ENCODE assay signal across 16 cellular contexts in the genomic region with DNA sequence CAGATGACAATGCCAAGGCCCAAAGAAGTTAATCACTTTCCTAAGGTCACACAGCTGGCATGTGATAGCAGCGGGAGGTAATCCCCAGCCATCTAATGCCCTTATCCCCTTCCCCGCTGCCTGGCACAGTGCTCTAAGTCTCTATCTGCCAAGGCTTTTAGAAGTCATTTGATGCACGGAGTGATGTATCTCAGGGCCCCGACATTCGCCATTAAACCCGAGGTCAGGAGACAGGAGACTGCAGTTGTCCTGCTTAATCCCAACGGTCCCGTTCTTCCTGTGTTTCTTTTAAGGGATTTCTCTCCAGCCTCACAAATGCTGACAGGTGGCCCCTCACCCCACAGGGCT.
DNase-seq lines count a peak whose midpoint lies in the region; ATAC-seq lines count a peak whose summit lies in the region.
"Had no signal": no experiment of that assay in that cellular context is flagged by ENCODE, and none has a peak within 500 bp of the region (broad histone marks: within the 10 kb centered on the region; RNA-seq: fewer than 3 reads in every experiment).

No MANE protein-coding gene starts in this region.

- ATAC-seq in Right ventricle myocardium superior (ENCODE audit: poor library complexity) (peak; percentile 62), GM21619 (IDR thresholded peaks at IDR 0.05; ENCODE audit: unreplicated experiment) (no peak), GM21423 (IDR thresholded peaks at IDR 0.05; ENCODE audit: unreplicated experiment) (no peak)
- ATAC-seq in stimulated activated effector memory CD8-positive, alpha-beta T cell treated with anti-CD3 and anti-CD28 coated beads, Interleukin-12 subunit alpha, Interleukin-12 subunit beta, amount 100 ng/mL, for 72 hours, result no peak

- H3K27me3 Mint-ChIP-seq in activated CD4-positive, alpha-beta T cell treated with anti-CD3 and anti-CD28 coated beads, Interleukin-2, amount 10 ng/mL, durations not matched to agents 24 days and 14 days, result no peaks in the 10 kb centered on the region

- DNase-seq in activated CD4-positive, alpha-beta T cell treated with anti-CD3 and anti-CD28 coated beads, Interleukin-2, amount 10 ng/mL, durations not matched to agents 24 days and 14 days, result no peak
- DNase-seq in activated CD4-positive, alpha-beta T cell treated with anti-CD3 and anti-CD28 coated beads, Interleukin-2, amount 50 U/mL, for 48 hours, result no peak
- DNase-seq in NCI-H82 (lab: John Stamatoyannopoulos, UW), result peak; percentile 96
- no peak for DNase-seq in Right ventricle myocardium superior
- no peak for DNase-seq in stimulated activated effector memory CD8-positive, alpha-beta T cell treated with anti-CD3 and anti-CD28 coated beads, Interleukin-12 subunit alpha, Interleukin-12 subunit beta, amount 100 ng/mL, for 72 hours (ENCODE audit: low spot score in 2 of 2)
- no peak for DNase-seq in NCI-H2171 treated with DMSO at 0.1 percent for 48 hours (lab: John Stamatoyannopoulos, UW)
- DNase-seq: 8988T, C1 segment of cervical spinal cord, Calu3, HCEC 1CT, NCI-H1417, NCI-H2081, NCI-H226, SHP77 had no signal

- H3K4me1 Mint-ChIP-seq in activated CD4-positive, alpha-beta T cell treated with anti-CD3 and anti-CD28 coated beads, Interleukin-2, amount 10 ng/mL, durations not matched to agents 24 days and 14 days, result peaks cover 20% of the 10 kb centered on the region
- H3K4me1 Mint-ChIP-seq in stimulated activated effector memory CD8-positive, alpha-beta T cell treated with anti-CD3 and anti-CD28 coated beads, Interleukin-12 subunit alpha, Interleukin-12 subunit beta, amount 100 ng/mL, for 72 hours, result peaks cover 78% of the 10 kb centered on the region

- intact Hi-C loops in activated CD4-positive, alpha-beta T cell treated with anti-CD3 and anti-CD28 coated beads, Interleukin-2, amount 10 ng/mL, durations not matched to agents 24 days and 14 days (cut with micrococcal nuclease), result no loop called here
- intact Hi-C loops in Right ventricle myocardium superior (cut with DNase I), result no loop called here

- H3K27ac Mint-ChIP-seq in activated CD4-positive, alpha-beta T cell treated with anti-CD3 and anti-CD28 coated beads, Interleukin-2, amount 10 ng/mL, durations not matched to agents 24 days and 14 days, result peak overlapping the region; percentile 6
- peak overlapping the region; percentile 70 for H3K27ac Mint-ChIP-seq in stimulated activated effector memory CD8-positive, alpha-beta T cell treated with anti-CD3 and anti-CD28 coated beads, Interleukin-12 subunit alpha, Interleukin-12 subunit beta, amount 100 ng/mL, for 72 hours

- H3K9me3 Mint-ChIP-seq in activated CD4-positive, alpha-beta T cell treated with anti-CD3 and anti-CD28 coated beads, Interleukin-2, amount 10 ng/mL, durations not matched to agents 24 days and 14 days, result no peaks in the 10 kb centered on the region
- H3K9me3 Mint-ChIP-seq in stimulated activated effector memory CD8-positive, alpha-beta T cell treated with anti-CD3 and anti-CD28 coated beads, Interleukin-12 subunit alpha, Interleukin-12 subunit beta, amount 100 ng/mL, for 72 hours, result no peaks in the 10 kb centered on the region

- peaks cover 17% of the 10 kb centered on the region for H3K36me3 Mint-ChIP-seq in activated CD4-positive, alpha-beta T cell treated with anti-CD3 and anti-CD28 coated beads, Interleukin-2, amount 10 ng/mL, durations not matched to agents 24 days and 14 days (ENCODE audit: low read depth)
- peaks cover 31% of the 10 kb centered on the region for H3K36me3 Mint-ChIP-seq in stimulated activated effector memory CD8-positive, alpha-beta T cell treated with anti-CD3 and anti-CD28 coated beads, Interleukin-12 subunit alpha, Interleukin-12 subunit beta, amount 100 ng/mL, for 72 hours

- H3K4me3 Mint-ChIP-seq in activated CD4-positive, alpha-beta T cell treated with anti-CD3 and anti-CD28 coated beads, Interleukin-2, amount 10 ng/mL, durations not matched to agents 24 days and 14 days, result no peak overlapping the region
- no peak overlapping the region for H3K4me3 Mint-ChIP-seq in stimulated activated effector memory CD8-positive, alpha-beta T cell treated with anti-CD3 and anti-CD28 coated beads, Interleukin-12 subunit alpha, Interleukin-12 subunit beta, amount 100 ng/mL, for 72 hours
